21 cellular contexts compared by ENCODE assay signal in genomic region chr14:54629635-54630360, GRCh38.
DNase-seq lines count a peak whose midpoint lies in the region; ATAC-seq and TF ChIP-seq lines count a peak whose summit lies in the region.
"Had no signal": no experiment of that assay in that cellular context is flagged by ENCODE, and none has a peak within 500 bp of the region (broad histone marks: within the 10 kb centered on the region; RNA-seq: fewer than 3 reads in every experiment).

No MANE protein-coding gene starts in this region.

- no peaks in the 10 kb centered on the region for H3K9me3 ChIP-seq in CD8-positive, alpha-beta memory T cell (ENCODE audit: low read length)
- H3K9me3 ChIP-seq: lower lobe of right lung, neutrophil, prostate gland had no signal

- H3K27me3 Mint-ChIP-seq in activated T-cell treated with anti-CD3 and anti-CD28 coated beads, Interleukin-2, amount 50 U/mL, for 24 hours: no peaks in the 10 kb centered on the region
- H3K27me3 Mint-ChIP-seq in CD8-positive, alpha-beta memory T cell: peaks cover 5 to 6% of the 10 kb centered on the region in 2 donors
- no peaks in the 10 kb centered on the region for H3K27me3 Mint-ChIP-seq in activated CD8-positive, alpha-beta T cell treated with anti-CD3 and anti-CD28 coated beads for 36 hours
- no peaks in the 10 kb centered on the region for H3K27me3 Mint-ChIP-seq in naive thymus-derived CD8-positive, alpha-beta T cell
- H3K27me3 Mint-ChIP-seq in mesothelial cell of epicardium (ENCODE audit: low read depth): no peaks in the 10 kb centered on the region

- intact Hi-C loops in activated CD8-positive, alpha-beta T cell treated with anti-CD3 and anti-CD28 coated beads for 36 hours (cut with micrococcal nuclease): loop anchor here (5.0 kb wide), 1 partner anchor 57 kb away; no protein-coding TSS in a partner anchor

- POLR2A ChIA-PET in CD8-positive, alpha-beta memory T cell (lab: Charles Lee): no interaction called here
- POLR2A ChIA-PET in activated CD8-positive, alpha-beta T cell treated with anti-CD3 and anti-CD28 coated beads for 36 hours (lab: Charles Lee): no interaction called here
- POLR2A ChIA-PET in naive thymus-derived CD8-positive, alpha-beta T cell (lab: Charles Lee): no interaction called here

- no peak overlapping the region for H3K4me3 ChIP-seq in CD8-positive, alpha-beta memory T cell (ENCODE audit: low read length)
- H3K4me3 ChIP-seq: K562, lower lobe of right lung, prostate gland had no signal

- H3K36me3 Mint-ChIP-seq in activated T-cell treated with anti-CD3 and anti-CD28 coated beads, Interleukin-2, amount 50 U/mL, for 24 hours (ENCODE audit: low read depth): no peaks in the 10 kb centered on the region
- H3K36me3 Mint-ChIP-seq in CD8-positive, alpha-beta memory T cell: no peaks in the 10 kb centered on the region
- H3K36me3 Mint-ChIP-seq in activated CD8-positive, alpha-beta T cell treated with anti-CD3 and anti-CD28 coated beads for 36 hours (ENCODE audit: low read depth): no peaks in the 10 kb centered on the region
- H3K36me3 Mint-ChIP-seq in naive thymus-derived CD8-positive, alpha-beta T cell: no peaks in the 10 kb centered on the region
- peaks cover 3% of the 10 kb centered on the region for H3K36me3 Mint-ChIP-seq in mesothelial cell of epicardium

- CTCF ChIA-PET in CD8-positive, alpha-beta memory T cell (lab: Charles Lee): no interaction called here
- CTCF ChIA-PET in activated CD8-positive, alpha-beta T cell treated with anti-CD3 and anti-CD28 coated beads for 36 hours (lab: Charles Lee): interaction anchor here (1.6 kb wide), 1 partner anchor 13 kb away, joined by 11 read pairs; no protein-coding TSS in a partner anchor

- H3K9me3 Mint-ChIP-seq in activated T-cell treated with anti-CD3 and anti-CD28 coated beads, Interleukin-2, amount 50 U/mL, for 24 hours: no peaks in the 10 kb centered on the region
- no peaks in the 10 kb centered on the region for H3K9me3 Mint-ChIP-seq in CD8-positive, alpha-beta memory T cell
- H3K9me3 Mint-ChIP-seq in activated CD8-positive, alpha-beta T cell treated with anti-CD3 and anti-CD28 coated beads for 36 hours: no peaks in the 10 kb centered on the region
- peaks cover 0 to 4% (median 0%) of the 10 kb centered on the region in 9 donors for H3K9me3 Mint-ChIP-seq in naive thymus-derived CD8-positive, alpha-beta T cell
- peaks cover 5% of the 10 kb centered on the region for H3K9me3 Mint-ChIP-seq in mesothelial cell of epicardium

- H3K4me1 ChIP-seq in CD8-positive, alpha-beta memory T cell (ENCODE audit: insufficient read depth, low read length): peaks cover 34% of the 10 kb centered on the region
- H3K4me1 ChIP-seq: prostate gland had no signal

- H3K36me3 ChIP-seq in CD8-positive, alpha-beta memory T cell (ENCODE audit: insufficient read depth, low read length): no peaks in the 10 kb centered on the region
- H3K36me3 ChIP-seq: lower lobe of right lung, neutrophil, prostate gland, WERI-Rb-1 had no signal

- peak overlapping the region; percentile 8 for H3K27ac Mint-ChIP-seq in activated T-cell treated with anti-CD3 and anti-CD28 coated beads, Interleukin-2, amount 50 U/mL, for 24 hours
- peak overlapping the region in 7 of 8 donors; percentile 1 to 89 (median 36) for H3K27ac Mint-ChIP-seq in CD8-positive, alpha-beta memory T cell
- H3K27ac Mint-ChIP-seq in activated CD8-positive, alpha-beta T cell treated with anti-CD3 and anti-CD28 coated beads for 36 hours: peak overlapping the region; percentile 44
- H3K27ac Mint-ChIP-seq in naive thymus-derived CD8-positive, alpha-beta T cell: peak overlapping the region in 5 of 10 donors; percentile 7 to 84 (median 61)
- H3K27ac Mint-ChIP-seq in mesothelial cell of epicardium: no peak overlapping the region

- ATAC-seq in activated CD8-positive, alpha-beta T cell treated with anti-CD3 and anti-CD28 coated beads for 36 hours: no peak
- peak in 1 of 2 donors; percentile 29 for ATAC-seq in naive thymus-derived CD8-positive, alpha-beta T cell
- ATAC-seq in GM18858 (IDR thresholded peaks at IDR 0.05; ENCODE audit: unreplicated experiment): no peak
- ATAC-seq: HCT116, K562, lower lobe of right lung, SK-N-SH treated with all-trans-retinoic acid at 6 μM for 48 hours had no signal

- H3K4me3 Mint-ChIP-seq in activated T-cell treated with anti-CD3 and anti-CD28 coated beads, Interleukin-2, amount 50 U/mL, for 24 hours: no peak overlapping the region
- H3K4me3 Mint-ChIP-seq in CD8-positive, alpha-beta memory T cell: peak overlapping the region in 4 of 7 donors; percentile 6 to 61 (median 36)
- no peak overlapping the region for H3K4me3 Mint-ChIP-seq in activated CD8-positive, alpha-beta T cell treated with anti-CD3 and anti-CD28 coated beads for 36 hours
- peak overlapping the region in 8 of 10 donors; percentile 3 to 54 (median 37) for H3K4me3 Mint-ChIP-seq in naive thymus-derived CD8-positive, alpha-beta T cell
- no peak overlapping the region for H3K4me3 Mint-ChIP-seq in mesothelial cell of epicardium

- no peak for TF ChIP-seq CTCF in activated CD8-positive, alpha-beta T cell treated with anti-CD3 and anti-CD28 coated beads for 36 hours (IDR thresholded peaks at IDR 0.05)
- no peak for TF ChIP-seq CTCF in mesothelial cell of epicardium (IDR thresholded peaks at IDR 0.05; ENCODE audit: unreplicated experiment)

- H3K27me3 ChIP-seq in CD8-positive, alpha-beta memory T cell (ENCODE audit: insufficient read depth, low read length, poor library complexity, severe bottlenecking): no peaks in the 10 kb centered on the region

- no peak overlapping the region for H3K27ac ChIP-seq in CD8-positive, alpha-beta memory T cell (ENCODE audit: low read depth, low read length)
- H3K27ac ChIP-seq: lower lobe of right lung, neutrophil, prostate gland, RWPE1, WERI-Rb-1 had no signal

- DNase-seq in activated T-cell treated with anti-CD3 and anti-CD28 coated beads, Interleukin-2, amount 50 U/mL, for 24 hours: no peak
- DNase-seq in activated T-cell treated with anti-CD3 and anti-CD28 coated beads, Interleukin-2, amount 50 U/mL, for 48 hours: no peak
- no peak for DNase-seq in CD8-positive, alpha-beta memory T cell
- no peak for DNase-seq in activated CD8-positive, alpha-beta T cell treated with anti-CD3 and anti-CD28 coated beads for 36 hours
- DNase-seq in naive thymus-derived CD8-positive, alpha-beta T cell: no peak
- DNase-seq in mesothelial cell of epicardium (ENCODE audit: low spot score in 2 of 2, unreplicated experiment in 2 of 2) (no peak), AG08396 (ENCODE audit: low spot score) (no peak)
- DNase-seq: aorta; Calu3; lower lobe of right lung; NCI-H1417 treated with DMSO at 0.1 percent for 48 hours; stimulated activated CD8-positive, alpha-beta memory T cell treated with anti-CD3 and anti-CD28 coated beads, Interleukin-4, amount 100 ng/mL, for 48 hours; T-helper 9 cell; WERI-Rb-1 had no signal

- peaks cover 45% of the 10 kb centered on the region for H3K4me1 Mint-ChIP-seq in activated T-cell treated with anti-CD3 and anti-CD28 coated beads, Interleukin-2, amount 50 U/mL, for 24 hours (ENCODE audit: low read depth)
- peaks cover 41 to 50% (median 43%) of the 10 kb centered on the region in 3 donors for H3K4me1 Mint-ChIP-seq in CD8-positive, alpha-beta memory T cell
- peaks cover 36% of the 10 kb centered on the region for H3K4me1 Mint-ChIP-seq in activated CD8-positive, alpha-beta T cell treated with anti-CD3 and anti-CD28 coated beads for 36 hours (ENCODE audit: low read depth)
- peaks cover 25 to 49% (median 40%) of the 10 kb centered on the region in 4 donors for H3K4me1 Mint-ChIP-seq in naive thymus-derived CD8-positive, alpha-beta T cell
- H3K4me1 Mint-ChIP-seq in mesothelial cell of epicardium: peaks cover 30% of the 10 kb centered on the region

Comparison
In these comparisons a context has a peak if more than half of its experiments do, and no peak if none do; other contexts are left out.
1. H3K4me3 Mint-ChIP-seq: peak in CD8-positive, alpha-beta memory T cell (4 of 7) and naive thymus-derived CD8-positive, alpha-beta T cell (8 of 10); none in activated T-cell treated with anti-CD3 and anti-CD28 coated beads, Interleukin-2, amount 50 U/mL, for 24 hours (single experiment), activated CD8-positive, alpha-beta T cell treated with anti-CD3 and anti-CD28 coated beads for 36 hours (single experiment) and mesothelial cell of epicardium (single experiment).